In the genomic region with DNA sequence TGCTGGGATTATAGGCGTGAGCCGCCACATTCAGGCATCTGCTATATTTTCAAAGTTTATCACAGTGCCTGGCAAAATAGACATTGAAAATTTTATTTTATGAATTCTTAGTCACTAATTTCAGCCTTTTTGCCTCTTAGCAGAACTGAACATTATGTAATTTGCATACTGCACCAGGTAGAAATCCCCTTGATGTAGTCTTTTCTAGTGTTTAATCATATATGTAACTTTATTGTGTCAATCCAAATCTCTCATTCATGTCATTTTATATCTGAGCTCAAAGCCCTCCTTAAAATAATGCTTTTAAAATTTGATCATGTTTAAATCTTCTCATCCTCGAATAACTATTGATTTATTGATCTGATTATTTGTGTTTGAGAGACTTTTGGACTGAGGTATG, we compare ENCODE assay signal across 1 cellular context.
TF ChIP-seq lines count a peak whose summit lies in the region.

No MANE protein-coding gene starts in this region.

TF ChIP-seq in GM23338, 12 proteins besides CTCF, POLR2A, EP300 and RAD21 (continued from another document):
- TF ChIP-seq, protein P1, sequence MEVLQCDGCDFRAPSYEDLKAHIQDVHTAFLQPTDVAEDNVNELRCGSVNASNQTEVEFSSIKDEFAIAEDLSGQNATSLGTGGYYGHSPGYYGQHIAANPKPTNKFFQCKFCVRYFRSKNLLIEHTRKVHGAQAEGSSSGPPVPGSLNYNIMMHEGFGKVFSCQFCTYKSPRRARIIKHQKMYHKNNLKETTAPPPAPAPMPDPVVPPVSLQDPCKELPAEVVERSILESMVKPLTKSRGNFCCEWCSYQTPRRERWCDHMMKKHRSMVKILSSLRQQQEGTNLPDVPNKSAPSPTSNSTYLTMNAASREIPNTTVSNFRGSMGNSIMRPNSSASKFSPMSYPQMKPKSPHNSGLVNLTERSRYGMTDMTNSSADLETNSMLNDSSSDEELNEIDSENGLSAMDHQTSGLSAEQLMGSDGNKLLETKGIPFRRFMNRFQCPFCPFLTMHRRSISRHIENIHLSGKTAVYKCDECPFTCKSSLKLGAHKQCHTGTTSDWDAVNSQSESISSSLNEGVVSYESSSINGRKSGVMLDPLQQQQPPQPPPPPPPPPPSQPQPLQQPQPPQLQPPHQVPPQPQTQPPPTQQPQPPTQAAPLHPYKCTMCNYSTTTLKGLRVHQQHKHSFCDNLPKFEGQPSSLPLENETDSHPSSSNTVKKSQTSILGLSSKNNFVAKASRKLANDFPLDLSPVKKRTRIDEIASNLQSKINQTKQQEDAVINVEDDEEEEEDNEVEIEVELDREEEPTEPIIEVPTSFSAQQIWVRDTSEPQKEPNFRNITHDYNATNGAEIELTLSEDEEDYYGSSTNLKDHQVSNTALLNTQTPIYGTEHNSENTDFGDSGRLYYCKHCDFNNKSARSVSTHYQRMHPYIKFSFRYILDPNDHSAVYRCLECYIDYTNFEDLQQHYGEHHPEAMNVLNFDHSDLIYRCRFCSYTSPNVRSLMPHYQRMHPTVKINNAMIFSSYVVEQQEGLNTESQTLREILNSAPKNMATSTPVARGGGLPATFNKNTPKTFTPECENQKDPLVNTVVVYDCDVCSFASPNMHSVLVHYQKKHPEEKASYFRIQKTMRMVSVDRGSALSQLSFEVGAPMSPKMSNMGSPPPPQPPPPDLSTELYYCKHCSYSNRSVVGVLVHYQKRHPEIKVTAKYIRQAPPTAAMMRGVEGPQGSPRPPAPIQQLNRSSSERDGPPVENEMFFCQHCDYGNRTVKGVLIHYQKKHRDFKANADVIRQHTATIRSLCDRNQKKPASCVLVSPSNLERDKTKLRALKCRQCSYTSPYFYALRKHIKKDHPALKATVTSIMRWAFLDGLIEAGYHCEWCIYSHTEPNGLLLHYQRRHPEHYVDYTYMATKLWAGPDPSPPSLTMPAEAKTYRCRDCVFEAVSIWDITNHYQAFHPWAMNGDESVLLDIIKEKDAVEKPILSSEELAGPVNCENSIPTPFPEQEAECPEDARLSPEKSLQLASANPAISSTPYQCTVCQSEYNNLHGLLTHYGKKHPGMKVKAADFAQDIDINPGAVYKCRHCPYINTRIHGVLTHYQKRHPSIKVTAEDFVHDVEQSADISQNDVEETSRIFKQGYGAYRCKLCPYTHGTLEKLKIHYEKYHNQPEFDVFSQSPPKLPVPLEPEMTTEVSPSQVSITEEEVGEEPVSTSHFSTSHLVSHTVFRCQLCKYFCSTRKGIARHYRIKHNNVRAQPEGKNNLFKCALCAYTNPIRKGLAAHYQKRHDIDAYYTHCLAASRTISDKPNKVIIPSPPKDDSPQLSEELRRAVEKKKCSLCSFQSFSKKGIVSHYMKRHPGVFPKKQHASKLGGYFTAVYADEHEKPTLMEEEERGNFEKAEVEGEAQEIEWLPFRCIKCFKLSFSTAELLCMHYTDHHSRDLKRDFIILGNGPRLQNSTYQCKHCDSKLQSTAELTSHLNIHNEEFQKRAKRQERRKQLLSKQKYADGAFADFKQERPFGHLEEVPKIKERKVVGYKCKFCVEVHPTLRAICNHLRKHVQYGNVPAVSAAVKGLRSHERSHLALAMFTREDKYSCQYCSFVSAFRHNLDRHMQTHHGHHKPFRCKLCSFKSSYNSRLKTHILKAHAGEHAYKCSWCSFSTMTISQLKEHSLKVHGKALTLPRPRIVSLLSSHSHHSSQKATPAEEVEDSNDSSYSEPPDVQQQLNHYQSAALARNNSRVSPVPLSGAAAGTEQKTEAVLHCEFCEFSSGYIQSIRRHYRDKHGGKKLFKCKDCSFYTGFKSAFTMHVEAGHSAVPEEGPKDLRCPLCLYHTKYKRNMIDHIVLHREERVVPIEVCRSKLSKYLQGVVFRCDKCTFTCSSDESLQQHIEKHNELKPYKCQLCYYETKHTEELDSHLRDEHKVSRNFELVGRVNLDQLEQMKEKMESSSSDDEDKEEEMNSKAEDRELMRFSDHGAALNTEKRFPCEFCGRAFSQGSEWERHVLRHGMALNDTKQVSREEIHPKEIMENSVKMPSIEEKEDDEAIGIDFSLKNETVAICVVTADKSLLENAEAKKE (CRISPR knock-in tag; IDR thresholded peaks at IDR 0.05): no peak
- TF ChIP-seq, protein P2, sequence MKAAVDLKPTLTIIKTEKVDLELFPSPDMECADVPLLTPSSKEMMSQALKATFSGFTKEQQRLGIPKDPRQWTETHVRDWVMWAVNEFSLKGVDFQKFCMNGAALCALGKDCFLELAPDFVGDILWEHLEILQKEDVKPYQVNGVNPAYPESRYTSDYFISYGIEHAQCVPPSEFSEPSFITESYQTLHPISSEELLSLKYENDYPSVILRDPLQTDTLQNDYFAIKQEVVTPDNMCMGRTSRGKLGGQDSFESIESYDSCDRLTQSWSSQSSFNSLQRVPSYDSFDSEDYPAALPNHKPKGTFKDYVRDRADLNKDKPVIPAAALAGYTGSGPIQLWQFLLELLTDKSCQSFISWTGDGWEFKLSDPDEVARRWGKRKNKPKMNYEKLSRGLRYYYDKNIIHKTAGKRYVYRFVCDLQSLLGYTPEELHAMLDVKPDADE (IDR thresholded peaks at IDR 0.05): no peak
- no peak for TF ChIP-seq CREB1 (CRISPR knock-in tag; IDR thresholded peaks at IDR 0.05; ENCODE audit: low read depth)
- no peak for TF ChIP-seq JUNB (IDR thresholded peaks at IDR 0.05; ENCODE audit: unreplicated experiment)
- TF ChIP-seq, protein P3, sequence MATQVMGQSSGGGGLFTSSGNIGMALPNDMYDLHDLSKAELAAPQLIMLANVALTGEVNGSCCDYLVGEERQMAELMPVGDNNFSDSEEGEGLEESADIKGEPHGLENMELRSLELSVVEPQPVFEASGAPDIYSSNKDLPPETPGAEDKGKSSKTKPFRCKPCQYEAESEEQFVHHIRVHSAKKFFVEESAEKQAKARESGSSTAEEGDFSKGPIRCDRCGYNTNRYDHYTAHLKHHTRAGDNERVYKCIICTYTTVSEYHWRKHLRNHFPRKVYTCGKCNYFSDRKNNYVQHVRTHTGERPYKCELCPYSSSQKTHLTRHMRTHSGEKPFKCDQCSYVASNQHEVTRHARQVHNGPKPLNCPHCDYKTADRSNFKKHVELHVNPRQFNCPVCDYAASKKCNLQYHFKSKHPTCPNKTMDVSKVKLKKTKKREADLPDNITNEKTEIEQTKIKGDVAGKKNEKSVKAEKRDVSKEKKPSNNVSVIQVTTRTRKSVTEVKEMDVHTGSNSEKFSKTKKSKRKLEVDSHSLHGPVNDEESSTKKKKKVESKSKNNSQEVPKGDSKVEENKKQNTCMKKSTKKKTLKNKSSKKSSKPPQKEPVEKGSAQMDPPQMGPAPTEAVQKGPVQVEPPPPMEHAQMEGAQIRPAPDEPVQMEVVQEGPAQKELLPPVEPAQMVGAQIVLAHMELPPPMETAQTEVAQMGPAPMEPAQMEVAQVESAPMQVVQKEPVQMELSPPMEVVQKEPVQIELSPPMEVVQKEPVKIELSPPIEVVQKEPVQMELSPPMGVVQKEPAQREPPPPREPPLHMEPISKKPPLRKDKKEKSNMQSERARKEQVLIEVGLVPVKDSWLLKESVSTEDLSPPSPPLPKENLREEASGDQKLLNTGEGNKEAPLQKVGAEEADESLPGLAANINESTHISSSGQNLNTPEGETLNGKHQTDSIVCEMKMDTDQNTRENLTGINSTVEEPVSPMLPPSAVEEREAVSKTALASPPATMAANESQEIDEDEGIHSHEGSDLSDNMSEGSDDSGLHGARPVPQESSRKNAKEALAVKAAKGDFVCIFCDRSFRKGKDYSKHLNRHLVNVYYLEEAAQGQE (IDR thresholded peaks at IDR 0.05; ENCODE audit: unreplicated experiment): no peak
- TF ChIP-seq ZNF114 (CRISPR knock-in tag; IDR thresholded peaks at IDR 0.05): no peak
- TF ChIP-seq STAT1 (IDR thresholded peaks at IDR 0.05; ENCODE audit: unreplicated experiment): no peak
TF ChIP-seq in GM23338: peak in this region for 0.
